In the genomic region with DNA sequence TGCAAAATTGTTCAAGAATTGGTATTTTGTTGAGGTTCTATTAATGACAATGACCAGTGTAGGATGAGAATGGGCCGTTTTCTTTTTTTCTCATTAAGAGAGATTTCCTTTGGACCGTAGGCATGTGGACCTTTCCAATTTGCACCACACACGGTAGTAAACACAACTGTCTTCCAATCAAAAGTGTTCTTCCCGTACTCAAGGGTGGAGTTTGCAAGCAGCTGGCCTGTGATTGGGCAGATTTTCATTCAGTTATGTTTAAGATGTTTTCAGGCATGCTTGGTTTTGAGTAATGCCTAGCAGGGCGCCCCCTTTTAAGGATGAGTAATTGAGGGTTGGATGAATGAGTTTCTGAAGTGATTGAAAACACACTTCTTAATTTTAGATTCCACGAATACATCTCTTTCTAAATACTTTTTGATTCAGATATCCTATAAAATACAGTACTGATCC, we compare ENCODE assay signal across 8 cellular contexts. TPM values are rescaled to one million over a fixed set of nuclear protein-coding genes. Genes with fewer than 3 reads are reported as not detected.
DNase-seq lines count a peak whose midpoint lies in the region; ATAC-seq and TF ChIP-seq lines count a peak whose summit lies in the region.

No MANE protein-coding gene starts in this region.

- no peak for TF ChIP-seq RAD21 in HCT116 (IDR thresholded peaks at IDR 0.05; ENCODE audit: low read depth)

- BruUV-seq in HCT116 (replicated peaks; lab: Mats Ljungman, UMichigan): no TSS peak

- H3K27ac Mint-ChIP-seq in osteocyte (ENCODE audit: unreplicated experiment): peak overlapping the region; percentile 91

- POLR2A ChIA-PET in HCT116 (lab: Charles Lee): interaction anchor here (7.0 kb wide), 1 partner anchor 16 kb away, joined by 59 read pairs; a partner anchor contains a TSS

- H3K36me3 Mint-ChIP-seq in osteocyte (ENCODE audit: unreplicated experiment): peaks cover 8% of the 10 kb centered on the region

- TF ChIP-seq CTCF in HCT116 (IDR thresholded peaks at IDR 0.05 in 2 of 3, conservative IDR thresholded peaks at IDR 0.05 in 1 of 3; ENCODE audit: borderline replicate concordance in 1 of 3, insufficient read depth in 1 of 3, low read depth in 2 of 3, low read length in 2 of 3): no peak
- TF ChIP-seq CTCF in osteocyte (IDR thresholded peaks at IDR 0.05): no peak

- peaks cover 3% of the 10 kb centered on the region for H3K4me1 ChIP-seq in ES-I3 (ENCODE audit: insufficient read depth, low read length)
- peaks cover 0 to 13% of the 10 kb centered on the region in 2 experiments; a peak in 2 of 4 replicates for H3K4me1 ChIP-seq in HCT116 (ENCODE audit: control insufficient read depth in 1 of 2, insufficient read depth in 2 of 2, low read length in 2 of 2)

- H3K27me3 ChIP-seq in HCT116 (ENCODE audit: insufficient read depth, low read length): no peaks in the 10 kb centered on the region

- no peak for ATAC-seq in HCT116

- intact Hi-C loops in HCT116 (cut with micrococcal nuclease) (loop anchor here (5.0 kb wide), 1 partner anchor 178 kb away; a partner anchor contains a TSS), posterior vena cava (cut with DNase I) (no loop called here)

- no peaks in the 10 kb centered on the region for H3K9me3 Mint-ChIP-seq in osteocyte (ENCODE audit: unreplicated experiment)

- H2AFZ ChIP-seq in HCT116 (ENCODE audit: low read depth, low read length, poor library complexity, severe bottlenecking): no peak overlapping the region

- CTCF ChIA-PET in HCT116 (lab: Charles Lee): interaction anchor here (4.6 kb wide), 1 partner anchor 14 kb away, joined by 40 read pairs; no protein-coding TSS in a partner anchor

- peak overlapping the region; percentile 81; the same call in 1 of the 2 replicates for H3K4me2 ChIP-seq in HCT116 (ENCODE audit: low read length)

- H3K4me1 Mint-ChIP-seq in osteocyte (ENCODE audit: unreplicated experiment): peaks cover 41% of the 10 kb centered on the region

- DNase-seq in HCT116 (ENCODE audit: low read depth, low spot score) (no peak), NCI-H82 (lab: John Stamatoyannopoulos, UW) (peak; percentile 63), fibroblast of gingiva (ENCODE audit: low read depth) (peak; percentile 75), osteocyte (ENCODE audit: extremely low spot score, unreplicated experiment) (no peak), NCI-H2196 treated with DMSO at 0.1 percent for 48 hours (lab: John Stamatoyannopoulos, UW; ENCODE audit: unreplicated experiment) (no peak), posterior vena cava (ENCODE audit: low spot score) (no peak)
- DNase-seq in activated CD8-positive, alpha-beta memory T cell treated with anti-CD3 and anti-CD28 coated beads, Interleukin-2, amount 50 U/mL, for 48 hours: peak; percentile 59

- no peak overlapping the region for H3K27ac ChIP-seq in HCT116 (ENCODE audit: low read depth, low read length)

- H3K27me3 Mint-ChIP-seq in osteocyte (ENCODE audit: unreplicated experiment): no peaks in the 10 kb centered on the region

- H4K20me1 ChIP-seq in HCT116 (ENCODE audit: insufficient read depth): 0 out of 2 replicates have a peak, but pooled peaks cover 4% of the 10 kb centered on the region

- no peaks in the 10 kb centered on the region for H3K9me3 ChIP-seq in ES-I3 (ENCODE audit: control insufficient read depth, insufficient read depth, low read length)
- peaks cover 0 to 18% of the 10 kb centered on the region in 2 experiments; a peak in 2 of 4 replicates for H3K9me3 ChIP-seq in HCT116 (ENCODE audit: control insufficient read depth in 1 of 2, insufficient read depth in 1 of 2, low read depth in 1 of 2, low read length in 2 of 2)

- TF ChIP-seq POLR2A in HCT116 (IDR thresholded peaks at IDR 0.05; ENCODE audit: borderline replicate concordance, extremely low read depth, insufficient read depth, insufficient read length): no peak

- H3K9ac ChIP-seq in ES-I3 (ENCODE audit: low read depth, low read length): peak overlapping the region; percentile 88; the same call in 1 of the 2 replicates
- H3K9ac ChIP-seq in HCT116 (ENCODE audit: low read length): no peak overlapping the region

- peak overlapping the region; percentile 89 for H3K4me3 Mint-ChIP-seq in osteocyte (ENCODE audit: unreplicated experiment)

- no peak overlapping the region for H3K4me3 ChIP-seq in HCT116 (replicated peaks in 1 of 2; ENCODE audit: low read depth in 1 of 2, low read length in 2 of 2)

- H3K36me3 ChIP-seq in ES-I3 (ENCODE audit: insufficient read depth, low read length) (no peaks in the 10 kb centered on the region), HCT116 (ENCODE audit: control insufficient read depth in 1 of 2, insufficient read depth in 2 of 2, low read length in 2 of 2) (no peaks in the 10 kb centered on the region; a peak in 1 of 4 replicates)

- no peaks in the 10 kb centered on the region for H3K9me2 ChIP-seq in HCT116 (ENCODE audit: insufficient read depth)

- peaks cover 65% of the 10 kb centered on the region for H3K79me2 ChIP-seq in HCT116 (ENCODE audit: insufficient read depth, low read length)

- RAD21 ChIA-PET in HCT116 (lab: Charles Lee; ENCODE audit: low non-redundant PET in 1 of 2, low total read pairs in 2 of 2, uncharacterized antibody in 2 of 2, unreplicated experiment in 2 of 2): no interaction called here

TF ChIP-seq in HCT116, 20 proteins besides CTCF, POLR2A, EP300 and RAD21:
- TF ChIP-seq TCF7L2 (IDR thresholded peaks at IDR 0.05; ENCODE audit: borderline replicate concordance, extremely low read depth, insufficient read depth, insufficient read length) (no peak), POLR2AphosphoS5 (IDR thresholded peaks at IDR 0.05; ENCODE audit: low read depth, low read length) (no peak), FOSL1 (IDR thresholded peaks at IDR 0.05; ENCODE audit: low read depth) (no peak), CEBPB (IDR thresholded peaks at IDR 0.05; ENCODE audit: low read depth) (no peak), EZH2 (IDR thresholded peaks at IDR 0.05) (no peak)
- TF ChIP-seq, protein P1, sequence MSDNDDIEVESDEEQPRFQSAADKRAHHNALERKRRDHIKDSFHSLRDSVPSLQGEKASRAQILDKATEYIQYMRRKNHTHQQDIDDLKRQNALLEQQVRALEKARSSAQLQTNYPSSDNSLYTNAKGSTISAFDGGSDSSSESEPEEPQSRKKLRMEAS (IDR thresholded peaks at IDR 0.05): no peak

RNA-seq across cellular contexts. Expression of a gene that starts 2.5 kb away (rescaled TPM):
- total RNA-seq in HCT116 (2021; ENCODE audit: unreplicated experiment) (65.1 TPM), osteocyte (65.2 and 67.4 TPM in 2 replicates), posterior vena cava (10 to 100 TPM; 49.7 to 54.5 TPM)
- 33.8 and 41.9 TPM in 2 replicates for polyA plus RNA-seq in HCT116 (2012)

RNA-seq across cellular contexts. Expression of a gene that starts 16.9 kb away (rescaled TPM):
- total RNA-seq in HCT116 (2021; ENCODE audit: unreplicated experiment): 36.4 TPM
- 22.3 and 25.1 TPM in 2 replicates for polyA plus RNA-seq in HCT116 (2012)
- total RNA-seq in osteocyte: 45.6 and 45.7 TPM in 2 replicates
- 10 to 100 TPM; 18.7 to 20.7 TPM for total RNA-seq in posterior vena cava

RNA-seq across cellular contexts. Expression of a gene that starts 23.3 kb away (rescaled TPM):
- total RNA-seq in HCT116 (2021; ENCODE audit: unreplicated experiment) (19.3 TPM), osteocyte (1.9 and 2.2 TPM in 2 replicates), posterior vena cava (not detected)
- polyA plus RNA-seq in HCT116 (2012): 19.5 and 24.7 TPM in 2 replicates

Comparison
In these comparisons a context has a peak if more than half of its experiments do, and no peak if none do; other contexts are left out.
1. DNase-seq: peak in NCI-H82 (single experiment), activated CD8-positive, alpha-beta memory T cell treated with anti-CD3 and anti-CD28 coated beads, Interleukin-2, amount 50 U/mL, for 48 hours (single experiment) and fibroblast of gingiva (single experiment); none in HCT116 (single experiment), osteocyte (single experiment), NCI-H2196 treated with DMSO at 0.1 percent for 48 hours (single experiment) and posterior vena cava (single experiment).